In the genomic region with DNA sequence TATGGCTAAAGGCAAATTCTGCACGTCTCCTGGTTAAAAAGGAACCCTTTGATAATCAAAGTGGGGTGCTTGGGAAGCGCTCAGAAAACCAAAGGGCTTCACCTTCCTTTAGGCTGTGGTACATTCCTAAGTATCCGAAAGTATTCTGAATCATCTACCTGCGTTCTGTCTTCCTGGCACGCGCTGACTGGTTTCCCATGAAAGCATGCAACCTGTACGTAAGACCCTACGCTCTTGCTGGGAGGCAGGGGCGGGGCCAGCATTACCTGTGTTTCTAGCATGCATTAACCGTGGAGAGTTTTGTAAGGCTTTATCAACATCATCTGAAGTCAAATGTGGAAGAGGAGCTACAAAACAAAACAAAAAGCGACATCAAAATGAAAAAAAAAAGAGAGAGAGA, we compare ENCODE assay signal across 24 cellular contexts.
"Had no signal": no experiment of that assay in that cellular context is flagged by ENCODE, and none has a peak within 500 bp of the region (broad histone marks: within the 10 kb centered on the region; RNA-seq: fewer than 3 reads in every experiment).

No MANE protein-coding gene starts in this region.

- H3K27ac Mint-ChIP-seq: dendritic cell treated with granulocyte-macrophage colony-stimulating factor and Interleukin-4, amounts not matched to agents 40 ng/mL and 50 ng/mL, for 4 days; endodermal cell; naive thymus-derived CD8-positive, alpha-beta T cell; nephron progenitor cell; stimulated activated effector memory CD8-positive, alpha-beta T cell treated with anti-CD3 and anti-CD28 coated beads, Interleukin-12 subunit alpha, Interleukin-12 subunit beta, amount 100 ng/mL, for 72 hours; type B pancreatic cell had no signal

- H3K27me3 ChIP-seq: colonic mucosa, esophagus squamous epithelium, left lung, right atrium auricular region, thyroid gland had no signal

- H3K36me3 ChIP-seq: colonic mucosa, prostate gland, right atrium auricular region, stomach, thyroid gland had no signal

- H3K4me1 Mint-ChIP-seq: nephron progenitor cell; stimulated activated effector memory CD8-positive, alpha-beta T cell treated with anti-CD3 and anti-CD28 coated beads, Interleukin-12 subunit alpha, Interleukin-12 subunit beta, amount 100 ng/mL, for 72 hours had no signal

- H3K4me3 Mint-ChIP-seq: dendritic cell treated with granulocyte-macrophage colony-stimulating factor and Interleukin-4, amounts not matched to agents 40 ng/mL and 50 ng/mL, for 4 days; endodermal cell; naive thymus-derived CD8-positive, alpha-beta T cell; nephron progenitor cell; stimulated activated effector memory CD8-positive, alpha-beta T cell treated with anti-CD3 and anti-CD28 coated beads, Interleukin-12 subunit alpha, Interleukin-12 subunit beta, amount 100 ng/mL, for 72 hours; type B pancreatic cell had no signal

- H3K9me3 Mint-ChIP-seq: dendritic cell treated with granulocyte-macrophage colony-stimulating factor and Interleukin-4, amounts not matched to agents 40 ng/mL and 50 ng/mL, for 4 days; endodermal cell; naive thymus-derived CD8-positive, alpha-beta T cell; nephron progenitor cell; stimulated activated effector memory CD8-positive, alpha-beta T cell treated with anti-CD3 and anti-CD28 coated beads, Interleukin-12 subunit alpha, Interleukin-12 subunit beta, amount 100 ng/mL, for 72 hours; type B pancreatic cell had no signal

- H3K4me3 ChIP-seq: colonic mucosa, esophagus squamous epithelium, left lung, prostate gland, right atrium auricular region, smooth muscle cell, stomach, thyroid gland had no signal

- DNase-seq: colonic mucosa; effector CD8-positive, alpha-beta T cell; endodermal cell; erythroblast; esophagus squamous epithelium; head of caudate nucleus; kidney; left cardiac atrium; left lung; naive thymus-derived CD8-positive, alpha-beta T cell; nephron progenitor cell; nucleus accumbens; stimulated activated CD4-positive, alpha-beta T cell treated with anti-CD3 and anti-CD28 coated beads, Interleukin-2, amount 100 ng/mL, for 24 hours; stimulated activated CD4-positive, alpha-beta T cell treated with anti-CD3 and anti-CD28 coated beads, Interleukin-4, amount 100 ng/mL, for 24 hours; stimulated activated naive CD4-positive, alpha-beta T cell treated with Interleukin-2 at 50 U/mL for 16 hours; stomach; thyroid gland had no signal

- H3K27me3 Mint-ChIP-seq: dendritic cell treated with granulocyte-macrophage colony-stimulating factor and Interleukin-4, amounts not matched to agents 40 ng/mL and 50 ng/mL, for 4 days had no signal

- H3K4me1 ChIP-seq: colonic mucosa, esophagus squamous epithelium, prostate gland, right atrium auricular region, stomach, thyroid gland had no signal

- H3K9me3 ChIP-seq: colonic mucosa, esophagus squamous epithelium, left lung, prostate gland, right atrium auricular region, stomach, thyroid gland had no signal

- H3K27ac ChIP-seq: colonic mucosa, esophagus squamous epithelium, left lung, prostate gland, right atrium auricular region, stomach, thyroid gland had no signal

- ATAC-seq: left cardiac atrium; left lung; naive thymus-derived CD8-positive, alpha-beta T cell; sciatic nerve; stimulated activated effector memory CD8-positive, alpha-beta T cell treated with anti-CD3 and anti-CD28 coated beads, Interleukin-12 subunit alpha, Interleukin-12 subunit beta, amount 100 ng/mL, for 72 hours had no signal

- H3K36me3 Mint-ChIP-seq: naive thymus-derived CD8-positive, alpha-beta T cell; stimulated activated effector memory CD8-positive, alpha-beta T cell treated with anti-CD3 and anti-CD28 coated beads, Interleukin-12 subunit alpha, Interleukin-12 subunit beta, amount 100 ng/mL, for 72 hours; type B pancreatic cell had no signal
